Comparison of ENCODE assay signal across 31 cellular contexts in genomic region chr17:39264119-39264518, GRCh38. TPM values are rescaled to one million over a fixed set of nuclear protein-coding genes. Genes with fewer than 3 reads are reported as not detected.
DNase-seq lines count a peak whose midpoint lies in the region; ATAC-seq, FAIRE-seq and TF ChIP-seq lines count a peak whose summit lies in the region.
"Had no signal": no experiment of that assay in that cellular context is flagged by ENCODE, and none has a peak within 500 bp of the region (broad histone marks: within the 10 kb centered on the region; RNA-seq: fewer than 3 reads in every experiment).

No MANE protein-coding gene starts in this region.

- no peaks in the 10 kb centered on the region for H3K4me1 Mint-ChIP-seq in stimulated activated effector memory CD8-positive, alpha-beta T cell treated with anti-CD3 and anti-CD28 coated beads, Interleukin-12 subunit alpha, Interleukin-12 subunit beta, amount 100 ng/mL, for 72 hours
- H3K4me1 Mint-ChIP-seq: activated CD4-positive, alpha-beta memory T cell treated with anti-CD3 and anti-CD28 coated beads, Interleukin-2, amount 10 ng/mL, durations not matched to agents 7 days and 5 days; endodermal cell had no signal

- no peaks in the 10 kb centered on the region for H3K9me3 Mint-ChIP-seq in stimulated activated effector memory CD8-positive, alpha-beta T cell treated with anti-CD3 and anti-CD28 coated beads, Interleukin-12 subunit alpha, Interleukin-12 subunit beta, amount 100 ng/mL, for 72 hours
- H3K9me3 Mint-ChIP-seq: activated CD4-positive, alpha-beta memory T cell treated with anti-CD3 and anti-CD28 coated beads, Interleukin-2, amount 10 ng/mL, durations not matched to agents 7 days and 5 days; endodermal cell; T-helper 2 cell treated with Interferon-gamma antibody and Interleukin-4, amounts not matched to agents 5 μg/mL and 100 μg/mL, for 36 hours had no signal

- no peak overlapping the region for H3K4me3 Mint-ChIP-seq in stimulated activated effector memory CD8-positive, alpha-beta T cell treated with anti-CD3 and anti-CD28 coated beads, Interleukin-12 subunit alpha, Interleukin-12 subunit beta, amount 100 ng/mL, for 72 hours
- H3K4me3 Mint-ChIP-seq: activated CD4-positive, alpha-beta memory T cell treated with anti-CD3 and anti-CD28 coated beads, Interleukin-2, amount 10 ng/mL, durations not matched to agents 7 days and 5 days; endodermal cell; T-helper 2 cell treated with Interferon-gamma antibody and Interleukin-4, amounts not matched to agents 5 μg/mL and 100 μg/mL, for 36 hours had no signal

- TF ChIP-seq CTCF in adrenal gland (IDR thresholded peaks at IDR 0.05): no peak
- TF ChIP-seq CTCF in thyroid gland (IDR thresholded peaks at IDR 0.05): no peak

- 52 to 62% (median 54%) methylated on average over 4 to 5 of the region's 5 CpGs for WGBS in adrenal gland, 4 donors
- 86 to 87% methylated on average over 5 of the region's 5 CpGs for WGBS in thyroid gland, 2 donors

- H3K27ac Mint-ChIP-seq in stimulated activated effector memory CD8-positive, alpha-beta T cell treated with anti-CD3 and anti-CD28 coated beads, Interleukin-12 subunit alpha, Interleukin-12 subunit beta, amount 100 ng/mL, for 72 hours: peak overlapping the region; percentile 34
- H3K27ac Mint-ChIP-seq: activated CD4-positive, alpha-beta memory T cell treated with anti-CD3 and anti-CD28 coated beads, Interleukin-2, amount 10 ng/mL, durations not matched to agents 7 days and 5 days; endodermal cell; T-helper 2 cell treated with Interferon-gamma antibody and Interleukin-4, amounts not matched to agents 5 μg/mL and 100 μg/mL, for 36 hours had no signal

- FAIRE-seq in frontal cortex (lab: Jason Lieb, UNC): no peak

- H3K4me1 ChIP-seq in adrenal gland (replicated peaks in 1 of 2) (no peaks in the 10 kb centered on the region), thyroid gland (no peaks in the 10 kb centered on the region)
- H3K4me1 ChIP-seq: BLaER1, left lung, sigmoid colon had no signal

- peaks cover 0 to 77% of the 10 kb centered on the region in 2 donors for H3K36me3 ChIP-seq in adrenal gland (replicated peaks in 1 of 2)
- H3K36me3 ChIP-seq in thyroid gland: peaks cover 37 to 44% of the 10 kb centered on the region in 2 donors

- ATAC-seq in left lobe of liver: no peak
- no peak for ATAC-seq in stimulated activated effector memory CD8-positive, alpha-beta T cell treated with anti-CD3 and anti-CD28 coated beads, Interleukin-12 subunit alpha, Interleukin-12 subunit beta, amount 100 ng/mL, for 72 hours
- ATAC-seq in HG02840 (IDR thresholded peaks at IDR 0.05; ENCODE audit: low FRiP score, unreplicated experiment): no peak
- ATAC-seq: esophagus mucosa, left lung, Panc1 had no signal

- intact Hi-C loops in adrenal gland (cut with DNase I) (no loop called here), thyroid gland (cut with DNase I) (no loop called here)

- H3K27me3 ChIP-seq in adrenal gland: no peaks in the 10 kb centered on the region
- H3K27me3 ChIP-seq in thyroid gland: no peaks in the 10 kb centered on the region
- H3K27me3 ChIP-seq: BLaER1, left lung, sigmoid colon had no signal

- peak in 5 of 7 donors; percentile 38 to 75 (median 47) for DNase-seq in adrenal gland
- DNase-seq in fibroblast of peridontal ligament (ENCODE audit: extremely low read depth): peak; percentile 17
- peak; percentile 31 for DNase-seq in left lobe of liver (ENCODE audit: low spot score)
- no peak for DNase-seq in stimulated activated effector memory CD8-positive, alpha-beta T cell treated with anti-CD3 and anti-CD28 coated beads, Interleukin-12 subunit alpha, Interleukin-12 subunit beta, amount 100 ng/mL, for 72 hours (ENCODE audit: low spot score in 2 of 2)
- DNase-seq in frontal cortex (ENCODE audit: low spot score in 2 of 2): no peak
- DNase-seq in thyroid gland: no peak
- DNase-seq in globus pallidus (ENCODE audit: low spot score): no peak
- DNase-seq: activated CD4-positive, alpha-beta memory T cell treated with anti-CD3 and anti-CD28 coated beads, Interleukin-2, amount 10 ng/mL, durations not matched to agents 7 days and 5 days; activated CD4-positive, CD25-positive, alpha-beta regulatory T cell treated with anti-CD3 and anti-CD28 coated beads, Interleukin-2, amount 50 U/mL, for 72 hours; activated CD8-positive, alpha-beta memory T cell treated with anti-CD3 and anti-CD28 coated beads, Interleukin-2, amount 50 U/mL, for 48 hours; activated effector memory CD4-positive, alpha-beta T cell treated with anti-CD3 and anti-CD28 coated beads, Interleukin-2, amount 50 U/mL, for 16 hours; central memory CD4-positive, alpha-beta T cell; COR-L47; dermis blood vessel endothelial cell; DMS53; endodermal cell; Kasumi-1; left lung; NCI-H1417 treated with DMSO at 0.1 percent for 48 hours; NCI-H2081; NCI-H526; SHP77 treated with DMSO at 0.1 percent for 48 hours; sigmoid colon; stimulated activated CD4-positive, alpha-beta T cell treated with anti-CD3 and anti-CD28 coated beads, Interleukin-4, amount 100 ng/mL, for 24 hours; trophoblast cell had no signal

- H3K27ac ChIP-seq in adrenal gland (no peak overlapping the region), thyroid gland (no peak overlapping the region)
- H3K27ac ChIP-seq: BLaER1, left lung, sigmoid colon had no signal

- TF ChIP-seq POLR2A in adrenal gland (IDR thresholded peaks at IDR 0.05) (no peak), thyroid gland (IDR thresholded peaks at IDR 0.05) (no peak)

- H3K36me3 Mint-ChIP-seq in stimulated activated effector memory CD8-positive, alpha-beta T cell treated with anti-CD3 and anti-CD28 coated beads, Interleukin-12 subunit alpha, Interleukin-12 subunit beta, amount 100 ng/mL, for 72 hours: peaks cover 93% of the 10 kb centered on the region

- H3K9me3 ChIP-seq in adrenal gland (replicated peaks in 1 of 3) (no peaks in the 10 kb centered on the region), thyroid gland (no peaks in the 10 kb centered on the region)
- H3K9me3 ChIP-seq: BLaER1, left lung, sigmoid colon had no signal

- H3K4me3 ChIP-seq in adrenal gland: no peak overlapping the region
- no peak overlapping the region for H3K4me3 ChIP-seq in thyroid gland (replicated peaks in 1 of 3)
- H3K4me3 ChIP-seq: BLaER1, left lung, sigmoid colon had no signal

RNA-seq across cellular contexts. Expression of gene STAC2, which starts 38.4 kb away (rescaled TPM):
- total RNA-seq in adrenal gland (1 to 10 TPM in 1 of 8 donors, under 1 TPM in 3, not detected in 4; 0.22 to 1.1 (median 0.60) TPM), left lobe of liver (not detected), frontal cortex (under 0.01 TPM), thyroid gland (not detected)
- polyA plus RNA-seq in adrenal gland: 1 to 10 TPM in 1 of 3 donors, under 1 TPM in 2; 0.48 to 1.0 (median 0.48) TPM
- total RNA-seq: activated CD4-positive, alpha-beta memory T cell treated with anti-CD3 and anti-CD28 coated beads, Interleukin-2, amount 10 ng/mL, durations not matched to agents 7 days and 5 days; glomerular endothelial cell had no signal

Comparison
In these comparisons a context has a peak if more than half of its experiments do, and no peak if none do; other contexts are left out.
1. DNase-seq: peak in adrenal gland (5 of 7), fibroblast of peridontal ligament (single experiment) and left lobe of liver (single experiment); none in stimulated activated effector memory CD8-positive, alpha-beta T cell treated with anti-CD3 and anti-CD28 coated beads, Interleukin-12 subunit alpha, Interleukin-12 subunit beta, amount 100 ng/mL, for 72 hours (0 of 2), frontal cortex (0 of 2), thyroid gland (0 of 2) and globus pallidus (single experiment).